Comparison of ENCODE assay signal across 25 cellular contexts in the genomic region with DNA sequence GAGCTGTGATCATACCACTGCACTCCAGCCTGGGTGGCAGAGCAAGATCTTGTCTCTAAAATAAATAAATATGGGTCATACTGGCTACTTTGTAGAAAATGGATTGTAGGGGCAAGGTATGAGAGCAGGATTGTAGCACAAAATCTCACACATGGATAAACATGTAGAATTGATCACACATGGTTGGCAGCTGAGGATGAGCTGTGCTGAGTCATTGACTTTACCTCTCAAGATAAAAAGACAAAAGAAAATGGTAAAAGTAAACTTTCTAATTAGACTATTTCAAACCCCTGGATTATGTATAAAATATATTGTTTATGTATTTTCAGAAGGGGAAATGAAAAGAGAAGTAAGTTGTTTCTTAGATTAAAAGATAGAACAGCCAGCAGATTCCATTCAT.
DNase-seq lines count a peak whose midpoint lies in the region; ATAC-seq and TF ChIP-seq lines count a peak whose summit lies in the region.
"Had no signal": no experiment of that assay in that cellular context is flagged by ENCODE, and none has a peak within 500 bp of the region (broad histone marks: within the 10 kb centered on the region; RNA-seq: fewer than 3 reads in every experiment).

No MANE protein-coding gene starts in this region.

- POLR2A ChIA-PET in SK-N-SH (lab: Yijun Ruan, JAX): no interaction called here

- H3K9me3 Mint-ChIP-seq in activated naive CD4-positive, alpha-beta T cell treated with anti-CD3 and anti-CD28 coated beads for 36 hours: peaks cover 2% of the 10 kb centered on the region
- H3K9me3 Mint-ChIP-seq: activated CD4-positive, alpha-beta memory T cell treated with anti-CD3 and anti-CD28 coated beads, Interleukin-2, amount 10 ng/mL, durations not matched to agents 7 days and 5 days had no signal

- H3K4me3 ChIP-seq in subcutaneous abdominal adipose tissue (ENCODE audit: low read depth in 1 of 5, low read length in 5 of 5) (no peak overlapping the region), SK-N-SH (ENCODE audit: low read depth in 2 of 2, low read length in 1 of 2) (no peak overlapping the region), aorta (ENCODE audit: low read length in 2 of 2) (no peak overlapping the region)
- H3K4me3 ChIP-seq: adrenal gland, esophagus squamous epithelium, ovary, Peyer's patch, SJSA1, upper lobe of left lung had no signal

- no peaks in the 10 kb centered on the region for H3K9me2 ChIP-seq in SK-N-SH

- TF ChIP-seq EP300 in SK-N-SH (IDR thresholded peaks at IDR 0.05; ENCODE audit: borderline replicate concordance in 1 of 2, low read depth in 1 of 2, low read length in 1 of 2): no peak

- H3K4me1 Mint-ChIP-seq in activated naive CD4-positive, alpha-beta T cell treated with anti-CD3 and anti-CD28 coated beads for 36 hours (ENCODE audit: low read depth): peaks cover 9% of the 10 kb centered on the region
- H3K4me1 Mint-ChIP-seq in T-helper 17 cell: peaks cover 23% of the 10 kb centered on the region
- H3K4me1 Mint-ChIP-seq: activated CD4-positive, alpha-beta memory T cell treated with anti-CD3 and anti-CD28 coated beads, Interleukin-2, amount 10 ng/mL, durations not matched to agents 7 days and 5 days had no signal

- H3K27ac Mint-ChIP-seq in activated naive CD4-positive, alpha-beta T cell treated with anti-CD3 and anti-CD28 coated beads for 36 hours: peak overlapping the region; percentile 30
- H3K27ac Mint-ChIP-seq in T-helper 17 cell: peak overlapping the region; percentile 85
- H3K27ac Mint-ChIP-seq: activated CD4-positive, alpha-beta memory T cell treated with anti-CD3 and anti-CD28 coated beads, Interleukin-2, amount 10 ng/mL, durations not matched to agents 7 days and 5 days; endodermal cell had no signal

- CTCF ChIA-PET in activated naive CD4-positive, alpha-beta T cell treated with anti-CD3 and anti-CD28 coated beads for 36 hours (lab: Charles Lee): no interaction called here
- CTCF ChIA-PET in SK-N-SH (lab: Yijun Ruan, JAX): interaction anchor here (1.3 kb wide), 1 partner anchor 173 kb away, joined by 3 read pairs; no protein-coding TSS in a partner anchor

- H3K4me1 ChIP-seq in subcutaneous abdominal adipose tissue (ENCODE audit: control insufficient read depth in 5 of 5, insufficient read depth in 5 of 5, low read length in 5 of 5) (peaks cover 0 to 18% (median 8%) of the 10 kb centered on the region in 5 donors), SK-N-SH (ENCODE audit: control insufficient read depth in 1 of 2, insufficient read depth in 2 of 2, low read depth in 1 of 2, low read length in 1 of 2) (no peaks in the 10 kb centered on the region), aorta (ENCODE audit: control insufficient read depth in 1 of 2, insufficient read depth in 2 of 2, low read length in 2 of 2) (no peaks in the 10 kb centered on the region)
- H3K4me1 ChIP-seq: adrenal gland, esophagus squamous epithelium, Peyer's patch, SJSA1, upper lobe of left lung had no signal

- DNase-seq in activated naive CD4-positive, alpha-beta T cell treated with anti-CD3 and anti-CD28 coated beads for 36 hours: no peak
- no peak for DNase-seq in activated naive CD4-positive, alpha-beta T cell (lab: John Stamatoyannopoulos, UW)
- DNase-seq in T-helper 17 cell: no peak
- peak; percentile 50 for DNase-seq in kidney tubule cell (ENCODE audit: low spot score)
- no peak for DNase-seq in SK-N-SH
- DNase-seq in aorta: no peak
- DNase-seq: activated CD4-positive, alpha-beta memory T cell treated with anti-CD3 and anti-CD28 coated beads, Interleukin-2, amount 10 ng/mL, durations not matched to agents 7 days and 5 days; adrenal gland; endodermal cell; esophagus squamous epithelium; GF-D8; KG1; kidney glomerular epithelial cell; mammary epithelial cell; NCI-H146; NCI-H524; ovary; Peyer's patch; right cardiac atrium; T-helper 9 cell had no signal

- H3K36me3 Mint-ChIP-seq in activated naive CD4-positive, alpha-beta T cell treated with anti-CD3 and anti-CD28 coated beads for 36 hours (ENCODE audit: low read depth): peaks cover 62% of the 10 kb centered on the region
- peaks cover 19% of the 10 kb centered on the region for H3K36me3 Mint-ChIP-seq in T-helper 17 cell (ENCODE audit: low read depth)

- no peaks in the 10 kb centered on the region for H3K79me2 ChIP-seq in SK-N-SH (ENCODE audit: insufficient read depth)

- intact Hi-C loops in activated naive CD4-positive, alpha-beta T cell treated with anti-CD3 and anti-CD28 coated beads for 36 hours (cut with micrococcal nuclease): no loop called here
- intact Hi-C loops in aorta (cut with DNase I): no loop called here

- no peak overlapping the region for H3K4me2 ChIP-seq in SK-N-SH

- H3K9ac ChIP-seq in subcutaneous abdominal adipose tissue (ENCODE audit: low read length in 5 of 5) (no peak overlapping the region), SK-N-SH (no peak overlapping the region)

- ATAC-seq in T-helper 17 cell: no peak
- ATAC-seq in GM19351 (IDR thresholded peaks at IDR 0.05; ENCODE audit: unreplicated experiment): no peak
- ATAC-seq in aorta (ENCODE audit: low FRiP score): no peak
- ATAC-seq: HCT116, right cardiac atrium had no signal

- no peaks in the 10 kb centered on the region for H3K27me3 Mint-ChIP-seq in activated naive CD4-positive, alpha-beta T cell treated with anti-CD3 and anti-CD28 coated beads for 36 hours (ENCODE audit: low read depth)
- H3K27me3 Mint-ChIP-seq in T-helper 17 cell: no peaks in the 10 kb centered on the region
- H3K27me3 Mint-ChIP-seq: activated CD4-positive, alpha-beta memory T cell treated with anti-CD3 and anti-CD28 coated beads, Interleukin-2, amount 10 ng/mL, durations not matched to agents 7 days and 5 days had no signal

- no peak overlapping the region for H2AFZ ChIP-seq in SK-N-SH (ENCODE audit: low read depth)

- H3K27ac ChIP-seq in subcutaneous abdominal adipose tissue (ENCODE audit: low read depth, low read length): peak overlapping the region; percentile 22
- H3K27ac ChIP-seq in SK-N-SH (ENCODE audit: low read depth in 2 of 2, low read length in 1 of 2): no peak overlapping the region
- H3K27ac ChIP-seq in aorta (ENCODE audit: low read depth in 1 of 2, low read length in 2 of 2): no peak overlapping the region
- H3K27ac ChIP-seq: adrenal gland, esophagus squamous epithelium, ovary, Peyer's patch, SJSA1, upper lobe of left lung had no signal

- no peaks in the 10 kb centered on the region for H4K20me1 ChIP-seq in SK-N-SH (ENCODE audit: insufficient read depth)

- peaks cover 2% of the 10 kb centered on the region for H3K9me3 ChIP-seq in T-helper 17 cell (ENCODE audit: control insufficient read depth, low read length, poor library complexity, severe bottlenecking)
- peaks cover 0 to 4% (median 0%) of the 10 kb centered on the region in 5 donors for H3K9me3 ChIP-seq in subcutaneous abdominal adipose tissue (ENCODE audit: control insufficient read depth in 5 of 5, low read length in 5 of 5)
- no peaks in the 10 kb centered on the region for H3K9me3 ChIP-seq in SK-N-SH
- H3K9me3 ChIP-seq in aorta (ENCODE audit: control insufficient read depth, low read length): peaks cover 2% of the 10 kb centered on the region
- H3K9me3 ChIP-seq: adrenal gland, ovary, Peyer's patch, SJSA1, upper lobe of left lung had no signal

- TF ChIP-seq CTCF in SK-N-SH (IDR thresholded peaks at IDR 0.05): no peak

- peaks cover 14 to 36% (median 24%) of the 10 kb centered on the region in 5 donors for H3K36me3 ChIP-seq in subcutaneous abdominal adipose tissue (ENCODE audit: control insufficient read depth in 5 of 5, insufficient read depth in 5 of 5, low read length in 5 of 5)
- no peaks in the 10 kb centered on the region for H3K36me3 ChIP-seq in SK-N-SH (replicated peaks in 1 of 2; ENCODE audit: control insufficient read depth in 1 of 2, insufficient read depth in 2 of 2, low read length in 1 of 2)
- no peaks in the 10 kb centered on the region for H3K36me3 ChIP-seq in aorta (ENCODE audit: control insufficient read depth in 1 of 2, insufficient read depth in 2 of 2, low read length in 1 of 2)
- H3K36me3 ChIP-seq: adrenal gland, ovary, SJSA1 had no signal

- no peaks in the 10 kb centered on the region for H3F3A ChIP-seq in SK-N-SH (replicated peaks; ENCODE audit: insufficient read depth)

- H3K4me3 Mint-ChIP-seq in activated naive CD4-positive, alpha-beta T cell treated with anti-CD3 and anti-CD28 coated beads for 36 hours: no peak overlapping the region
- no peak overlapping the region for H3K4me3 Mint-ChIP-seq in T-helper 17 cell
- H3K4me3 Mint-ChIP-seq: activated CD4-positive, alpha-beta memory T cell treated with anti-CD3 and anti-CD28 coated beads, Interleukin-2, amount 10 ng/mL, durations not matched to agents 7 days and 5 days; endodermal cell had no signal

- no peak for TF ChIP-seq RAD21 in SK-N-SH (IDR thresholded peaks at IDR 0.05; ENCODE audit: low read length)

- H3K27me3 ChIP-seq in subcutaneous abdominal adipose tissue (ENCODE audit: control insufficient read depth in 5 of 5, insufficient read depth in 4 of 5, low read length in 5 of 5): no peaks in the 10 kb centered on the region
- no peaks in the 10 kb centered on the region for H3K27me3 ChIP-seq in SK-N-SH (ENCODE audit: insufficient read depth)
- no peaks in the 10 kb centered on the region for H3K27me3 ChIP-seq in aorta (ENCODE audit: control insufficient read depth in 1 of 2, insufficient read depth in 2 of 2, low read length in 1 of 2)
- H3K27me3 ChIP-seq: adrenal gland, esophagus squamous epithelium, ovary, Peyer's patch, SJSA1, upper lobe of left lung had no signal

TF ChIP-seq in SK-N-SH, 30 proteins besides CTCF, POLR2A, EP300 and RAD21 (continues in another document):
- TF ChIP-seq NRF1 (IDR thresholded peaks at IDR 0.05; ENCODE audit: low read depth, low read length) (no peak), GABPA (IDR thresholded peaks at IDR 0.05; ENCODE audit: low read depth) (no peak), EZH2phosphoT487 (IDR thresholded peaks at IDR 0.05; ENCODE audit: borderline replicate concordance, low read depth) (no peak), RXRA (IDR thresholded peaks at IDR 0.05; ENCODE audit: borderline replicate concordance, low read depth) (no peak), MXI1 (IDR thresholded peaks at IDR 0.05; ENCODE audit: low read depth, low read length) (no peak), ELF1 (IDR thresholded peaks at IDR 0.05) (no peak)
- TF ChIP-seq, protein P1, sequence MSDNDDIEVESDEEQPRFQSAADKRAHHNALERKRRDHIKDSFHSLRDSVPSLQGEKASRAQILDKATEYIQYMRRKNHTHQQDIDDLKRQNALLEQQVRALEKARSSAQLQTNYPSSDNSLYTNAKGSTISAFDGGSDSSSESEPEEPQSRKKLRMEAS (IDR thresholded peaks at IDR 0.05; ENCODE audit: low read depth): no peak
- TF ChIP-seq, protein P2, sequence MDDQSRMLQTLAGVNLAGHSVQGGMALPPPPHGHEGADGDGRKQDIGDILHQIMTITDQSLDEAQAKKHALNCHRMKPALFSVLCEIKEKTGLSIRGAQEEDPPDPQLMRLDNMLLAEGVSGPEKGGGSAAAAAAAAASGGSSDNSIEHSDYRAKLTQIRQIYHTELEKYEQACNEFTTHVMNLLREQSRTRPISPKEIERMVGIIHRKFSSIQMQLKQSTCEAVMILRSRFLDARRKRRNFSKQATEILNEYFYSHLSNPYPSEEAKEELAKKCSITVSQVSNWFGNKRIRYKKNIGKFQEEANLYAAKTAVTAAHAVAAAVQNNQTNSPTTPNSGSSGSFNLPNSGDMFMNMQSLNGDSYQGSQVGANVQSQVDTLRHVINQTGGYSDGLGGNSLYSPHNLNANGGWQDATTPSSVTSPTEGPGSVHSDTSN (IDR thresholded peaks at IDR 0.05): no peak
